Comparison of ENCODE assay signal across 8 cellular contexts in genomic region chr13:80341771-80342271, GRCh38. TPM values are rescaled to one million over a fixed set of nuclear protein-coding genes. Genes with fewer than 3 reads are reported as not detected.
DNase-seq lines count a peak whose midpoint lies in the region; ATAC-seq, FAIRE-seq and TF ChIP-seq lines count a peak whose summit lies in the region.

No MANE protein-coding gene starts in this region.

- no peaks in the 10 kb centered on the region for H3K9me2 ChIP-seq in PC-9 (ENCODE audit: insufficient read depth)

- peak overlapping the region; percentile 87 for H2AFZ ChIP-seq in PC-9

- peak overlapping the region; percentile 87 for H3K4me2 ChIP-seq in PC-9

- H3K9me3 Mint-ChIP-seq in activated naive CD4-positive, alpha-beta T cell treated with anti-CD3 and anti-CD28 coated beads, Interleukin-2, amount 50 U/mL, for 24 hours: no peaks in the 10 kb centered on the region

- peaks cover 31% of the 10 kb centered on the region for H3K27me3 Mint-ChIP-seq in activated naive CD4-positive, alpha-beta T cell treated with anti-CD3 and anti-CD28 coated beads, Interleukin-2, amount 50 U/mL, for 24 hours

- DNase-seq in activated naive CD4-positive, alpha-beta T cell treated with anti-CD3 and anti-CD28 coated beads, Interleukin-2, amount 50 U/mL, for 16 hours: no peak
- DNase-seq in PC-9 (peak in 1 of 2 experiments; percentile 26), dorsolateral prefrontal cortex (peak in 5 of 10 donors; percentile 16 to 47 (median 43)), lower leg skin (ENCODE audit: low spot score in 2 of 2) (peak in 1 of 2 donors; percentile 88), thyroid gland (peak; percentile 70 to 78), urothelium cell line (ENCODE audit: low spot score) (no peak)

- peaks cover 8% of the 10 kb centered on the region for H3K4me1 ChIP-seq in PC-9 (replicated peaks; ENCODE audit: insufficient read depth)
- peaks cover 3 to 7% of the 10 kb centered on the region in 2 donors for H3K4me1 ChIP-seq in thyroid gland

- BruUV-seq in PC-9 (replicated peaks; lab: Mats Ljungman, UMichigan): no TSS peak

- H3F3A ChIP-seq in PC-9 (ENCODE audit: insufficient read depth, low read depth): no peaks in the 10 kb centered on the region; the same call in 1 of the 2 replicates

- H3K27ac Mint-ChIP-seq in activated naive CD4-positive, alpha-beta T cell treated with anti-CD3 and anti-CD28 coated beads, Interleukin-2, amount 50 U/mL, for 24 hours: no peak overlapping the region

- intact Hi-C loops in PC-9 (cut with micrococcal nuclease; ENCODE audit: unreplicated experiment): loop anchor here (1.0 to 10.0 kb wide), 8 partner anchors 102 to 940 kb away; no protein-coding TSS in a partner anchor
- intact Hi-C loops in dorsolateral prefrontal cortex (cut with DNase I): loop anchor here (1.0 to 10.0 kb wide), 12 partner anchors 21 to 937 kb away; partner anchors contain the start of gene RBM26 (in 1 of the 2)
- intact Hi-C loops in lower leg skin (cut with DNase I; ENCODE audit: low total_unique reads): no loop called here
- intact Hi-C loops in thyroid gland (cut with DNase I): loop anchor here (10.0 kb wide), 1 partner anchor 667 kb away; no protein-coding TSS in a partner anchor

- peaks cover 25% of the 10 kb centered on the region for H3K4me1 Mint-ChIP-seq in activated naive CD4-positive, alpha-beta T cell treated with anti-CD3 and anti-CD28 coated beads, Interleukin-2, amount 50 U/mL, for 24 hours

- peaks cover 18% of the 10 kb centered on the region for H4K20me1 ChIP-seq in PC-9 (ENCODE audit: insufficient read depth)

- CTCF ChIA-PET in PC-9 (lab: Charles Lee): interaction anchor here (0.6 to 1.3 kb wide), 6 partner anchors 9 to 911 kb away, joined by 3 to 6 read pairs (median 4); no protein-coding TSS in a partner anchor

- no peaks in the 10 kb centered on the region for H3K36me3 Mint-ChIP-seq in activated naive CD4-positive, alpha-beta T cell treated with anti-CD3 and anti-CD28 coated beads, Interleukin-2, amount 50 U/mL, for 24 hours

- H3K4me3 ChIP-seq in PC-9 (peak overlapping the region; percentile 94), dorsolateral prefrontal cortex (peak overlapping the region; percentile 53 to 99 (median 91)), lower leg skin (ENCODE audit: low read depth, poor library complexity, severe bottlenecking) (peak overlapping the region; percentile 89), thyroid gland (replicated peaks in 1 of 3) (peak overlapping the region in 2 of 3 donors; percentile 28 to 58)

- no peak for TF ChIP-seq CTCF in PC-9 (conservative IDR thresholded peaks at IDR 0.05)
- TF ChIP-seq CTCF in dorsolateral prefrontal cortex (IDR thresholded peaks at IDR 0.05 in 54 of 56, conservative IDR thresholded peaks at IDR 0.05 in 2 of 56; ENCODE audit: low read depth in 1 of 56, partially characterized antibody in 56 of 56): no peak
- no peak for TF ChIP-seq CTCF in lower leg skin (IDR thresholded peaks at IDR 0.05)
- no peak for TF ChIP-seq CTCF in thyroid gland (IDR thresholded peaks at IDR 0.05)

- H3K27me3 ChIP-seq in PC-9 (ENCODE audit: insufficient read depth, low read depth) (no peaks in the 10 kb centered on the region), dorsolateral prefrontal cortex (no peaks in the 10 kb centered on the region), thyroid gland (no peaks in the 10 kb centered on the region)

- H3K79me2 ChIP-seq in PC-9 (ENCODE audit: low read depth): peaks cover 39% of the 10 kb centered on the region

- 0 out of 2 replicates have a peak, but pooled peaks cover 1% of the 10 kb centered on the region for H3K36me3 ChIP-seq in PC-9 (ENCODE audit: low read depth)
- H3K36me3 ChIP-seq in thyroid gland: peaks cover 1 to 6% of the 10 kb centered on the region in 2 donors

- FAIRE-seq in urothelium cell line (lab: Jason Lieb, UNC): no peak

- POLR2A ChIA-PET in PC-9 (lab: Charles Lee; ENCODE audit: unreplicated experiment): interaction anchor here (0.5 to 0.7 kb wide), 5 partner anchors 311 to 747 kb away, joined by 3 to 5 read pairs (median 3); no protein-coding TSS in a partner anchor

- ATAC-seq in HG02938 (IDR thresholded peaks at IDR 0.05; ENCODE audit: unreplicated experiment): no peak

- WGBS in lower leg skin, 2 donors: 0 to 1% methylated on average over 16 of the region's 16 CpGs
- 1 to 2% methylated on average over 16 of the region's 16 CpGs for WGBS in thyroid gland, 2 donors

- H3K4me3 Mint-ChIP-seq in activated naive CD4-positive, alpha-beta T cell treated with anti-CD3 and anti-CD28 coated beads, Interleukin-2, amount 50 U/mL, for 24 hours: peak overlapping the region; percentile 80

- H3K9me3 ChIP-seq in PC-9 (ENCODE audit: insufficient read depth, low read depth) (no peaks in the 10 kb centered on the region), thyroid gland (no peaks in the 10 kb centered on the region)

- H3K27ac ChIP-seq in PC-9: peak overlapping the region; percentile 72
- H3K27ac ChIP-seq in dorsolateral prefrontal cortex: peak overlapping the region; percentile 67 to 100 (median 97)
- H3K27ac ChIP-seq in thyroid gland: peak overlapping the region; percentile 86 to 95 (median 91)

- TF ChIP-seq POLR2A in lower leg skin (IDR thresholded peaks at IDR 0.05) (no peak), thyroid gland (IDR thresholded peaks at IDR 0.05) (no peak)

RNA-seq across cellular contexts. Expression of gene SPRY2, which starts 0.9 kb away (rescaled TPM):
- total RNA-seq in PC-9 (2021): 13.4 and 15.8 TPM in 2 replicates
- 10 to 100 TPM; 32.1 to 76.2 (median 48.1) TPM for total RNA-seq in dorsolateral prefrontal cortex
- total RNA-seq in lower leg skin: 10 to 100 TPM; 26.4 to 40.4 (median 37.0) TPM
- 10 to 100 TPM; 17.9 to 37.0 (median 24.5) TPM for total RNA-seq in thyroid gland

Comparison
In these comparisons a context has a peak if more than half of its experiments do, and no peak if none do; other contexts are left out.
1. DNase-seq: peak in thyroid gland (2 of 2); none in activated naive CD4-positive, alpha-beta T cell treated with anti-CD3 and anti-CD28 coated beads, Interleukin-2, amount 50 U/mL, for 16 hours (single experiment) and urothelium cell line (single experiment).
2. H3K4me3 ChIP-seq: peak in every context shown above with its lines; median percentile 94 in PC-9; 91 in dorsolateral prefrontal cortex; 89 in lower leg skin; 43 in thyroid gland.
3. Peak in every context shown above with its lines, with median percentiles within 50 percentile points of each other: H3K27ac ChIP-seq.